In genomic region chrX:151538190-151539122, GRCh38 we compare ENCODE assay signal across 1 cellular context.
A peak's percentile ranks its signal among the peaks of the same experiment; 100 is the strongest.
TF ChIP-seq lines count a peak whose summit lies in the region.

No MANE protein-coding gene starts in this region.

TF ChIP-seq in K562, 482 proteins besides CTCF, POLR2A, EP300 and RAD21 (continued from another document):
- TF ChIP-seq, protein P1, sequence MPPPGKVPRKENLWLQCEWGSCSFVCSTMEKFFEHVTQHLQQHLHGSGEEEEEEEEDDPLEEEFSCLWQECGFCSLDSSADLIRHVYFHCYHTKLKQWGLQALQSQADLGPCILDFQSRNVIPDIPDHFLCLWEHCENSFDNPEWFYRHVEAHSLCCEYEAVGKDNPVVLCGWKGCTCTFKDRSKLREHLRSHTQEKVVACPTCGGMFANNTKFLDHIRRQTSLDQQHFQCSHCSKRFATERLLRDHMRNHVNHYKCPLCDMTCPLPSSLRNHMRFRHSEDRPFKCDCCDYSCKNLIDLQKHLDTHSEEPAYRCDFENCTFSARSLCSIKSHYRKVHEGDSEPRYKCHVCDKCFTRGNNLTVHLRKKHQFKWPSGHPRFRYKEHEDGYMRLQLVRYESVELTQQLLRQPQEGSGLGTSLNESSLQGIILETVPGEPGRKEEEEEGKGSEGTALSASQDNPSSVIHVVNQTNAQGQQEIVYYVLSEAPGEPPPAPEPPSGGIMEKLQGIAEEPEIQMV (tag; conservative IDR thresholded peaks at IDR 0.05; ENCODE audit: low read depth), result no peak
- TF ChIP-seq, protein P2, sequence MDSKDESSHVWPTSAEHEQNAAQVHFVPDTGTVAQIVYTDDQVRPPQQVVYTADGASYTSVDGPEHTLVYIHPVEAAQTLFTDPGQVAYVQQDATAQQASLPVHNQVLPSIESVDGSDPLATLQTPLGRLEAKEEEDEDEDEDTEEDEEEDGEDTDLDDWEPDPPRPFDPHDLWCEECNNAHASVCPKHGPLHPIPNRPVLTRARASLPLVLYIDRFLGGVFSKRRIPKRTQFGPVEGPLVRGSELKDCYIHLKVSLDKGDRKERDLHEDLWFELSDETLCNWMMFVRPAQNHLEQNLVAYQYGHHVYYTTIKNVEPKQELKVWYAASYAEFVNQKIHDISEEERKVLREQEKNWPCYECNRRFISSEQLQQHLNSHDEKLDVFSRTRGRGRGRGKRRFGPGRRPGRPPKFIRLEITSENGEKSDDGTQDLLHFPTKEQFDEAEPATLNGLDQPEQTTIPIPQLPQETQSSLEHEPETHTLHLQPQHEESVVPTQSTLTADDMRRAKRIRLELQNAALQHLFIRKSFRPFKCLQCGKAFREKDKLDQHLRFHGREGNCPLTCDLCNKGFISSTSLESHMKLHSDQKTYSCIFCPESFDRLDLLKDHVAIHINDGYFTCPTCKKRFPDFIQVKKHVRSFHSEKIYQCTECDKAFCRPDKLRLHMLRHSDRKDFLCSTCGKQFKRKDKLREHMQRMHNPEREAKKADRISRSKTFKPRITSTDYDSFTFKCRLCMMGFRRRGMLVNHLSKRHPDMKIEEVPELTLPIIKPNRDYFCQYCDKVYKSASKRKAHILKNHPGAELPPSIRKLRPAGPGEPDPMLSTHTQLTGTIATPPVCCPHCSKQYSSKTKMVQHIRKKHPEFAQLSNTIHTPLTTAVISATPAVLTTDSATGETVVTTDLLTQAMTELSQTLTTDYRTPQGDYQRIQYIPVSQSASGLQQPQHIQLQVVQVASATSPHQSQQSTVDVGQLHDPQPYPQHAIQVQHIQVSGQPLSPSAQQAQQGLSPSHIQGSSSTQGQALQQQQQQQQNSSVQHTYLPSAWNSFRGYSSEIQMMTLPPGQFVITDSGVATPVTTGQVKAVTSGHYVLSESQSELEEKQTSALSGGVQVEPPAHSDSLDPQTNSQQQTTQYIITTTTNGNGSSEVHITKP (IDR thresholded peaks at IDR 0.05; ENCODE audit: partially characterized antibody), result peak; percentile 26
- TF ChIP-seq NRF1 (conservative IDR thresholded peaks at IDR 0.05 in 1 of 2, IDR thresholded peaks at IDR 0.05 in 1 of 2), result peak in 1 of 2 experiments; percentile 32; a peak in 1 of 4 replicates
- no peak for TF ChIP-seq FOXK2 (conservative IDR thresholded peaks at IDR 0.05 in 1 of 2, IDR thresholded peaks at IDR 0.05 in 1 of 2; ENCODE audit: low read depth in 2 of 2)
- no peak for TF ChIP-seq ARID4B (CRISPR knock-in tag; IDR thresholded peaks at IDR 0.05)
- TF ChIP-seq, protein P3, sequence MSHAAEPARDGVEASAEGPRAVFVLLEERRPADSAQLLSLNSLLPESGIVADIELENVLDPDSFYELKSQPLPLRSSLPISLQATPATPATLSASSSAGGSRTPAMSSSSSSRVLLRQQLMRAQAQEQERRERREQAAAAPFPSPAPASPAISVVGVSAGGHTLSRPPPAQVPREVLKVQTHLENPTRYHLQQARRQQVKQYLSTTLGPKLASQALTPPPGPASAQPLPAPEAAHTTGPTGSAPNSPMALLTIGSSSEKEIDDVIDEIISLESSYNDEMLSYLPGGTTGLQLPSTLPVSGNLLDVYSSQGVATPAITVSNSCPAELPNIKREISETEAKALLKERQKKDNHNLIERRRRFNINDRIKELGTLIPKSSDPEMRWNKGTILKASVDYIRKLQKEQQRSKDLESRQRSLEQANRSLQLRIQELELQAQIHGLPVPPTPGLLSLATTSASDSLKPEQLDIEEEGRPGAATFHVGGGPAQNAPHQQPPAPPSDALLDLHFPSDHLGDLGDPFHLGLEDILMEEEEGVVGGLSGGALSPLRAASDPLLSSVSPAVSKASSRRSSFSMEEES (CRISPR knock-in tag; IDR thresholded peaks at IDR 0.05), result peak; percentile 24; the same call in 1 of the 2 replicates
